29 cellular contexts compared by ENCODE assay signal in the genomic region with DNA sequence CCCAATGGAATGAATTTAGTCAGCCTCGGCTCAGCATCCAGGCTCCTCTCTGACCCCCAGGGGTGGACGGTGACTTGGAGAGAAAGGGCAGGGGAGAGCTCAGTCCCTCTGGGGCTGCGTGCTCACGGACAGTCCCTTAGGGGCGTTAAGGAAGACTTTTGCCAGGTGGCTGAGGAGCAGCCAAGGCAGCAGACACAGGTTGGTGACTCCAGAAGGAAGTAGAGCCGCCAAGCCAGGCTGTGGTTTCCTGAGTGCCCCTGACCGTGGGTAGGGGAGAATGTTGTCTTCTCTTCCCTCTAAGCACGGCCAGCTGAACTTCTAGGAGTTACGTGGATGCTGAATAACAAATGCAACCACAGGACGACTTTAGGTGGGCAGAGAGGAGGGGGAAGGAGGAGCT.
A peak's percentile ranks its signal among the peaks of the same experiment; 100 is the strongest.
DNase-seq lines count a peak whose midpoint lies in the region; ATAC-seq and FAIRE-seq lines count a peak whose summit lies in the region.
"Had no signal": no experiment of that assay in that cellular context is flagged by ENCODE, and none has a peak within 500 bp of the region (broad histone marks: within the 10 kb centered on the region; RNA-seq: fewer than 3 reads in every experiment).

No MANE protein-coding gene starts in this region.

- H3K27ac Mint-ChIP-seq in activated CD4-positive, alpha-beta T cell treated with anti-CD3 and anti-CD28 coated beads for 36 hours: peak overlapping the region; percentile 37
- peak overlapping the region; percentile 44 for H3K27ac Mint-ChIP-seq in central memory CD8-positive, alpha-beta T cell (ENCODE audit: low read depth)
- H3K27ac Mint-ChIP-seq: mesothelial cell of epicardium had no signal

- no peak for DNase-seq in activated CD4-positive, alpha-beta T cell treated with anti-CD3 and anti-CD28 coated beads for 36 hours
- DNase-seq in activated CD4-positive, alpha-beta T cell treated with anti-CD3 and anti-CD28 coated beads, Interleukin-2, amount 50 U/mL, for 4 hours: no peak
- DNase-seq in KG1 (lab: John Stamatoyannopoulos, UW): peak; percentile 2
- DNase-seq in central memory CD8-positive, alpha-beta T cell (ENCODE audit: low spot score in 2 of 2): no peak
- DNase-seq in ureter (ENCODE audit: low spot score): no peak
- DNase-seq in small intestine: no peak
- DNase-seq: activated CD4-positive, alpha-beta T cell treated with anti-CD3 and anti-CD28 coated beads for 1 hour; activated effector memory CD4-positive, alpha-beta T cell treated with Interleukin-2 at 50 U/mL for 16 hours; adrenal gland; body of pancreas; Caco-2; DMS79 treated with DMSO at 0.1 percent for 48 hours; left ventricle myocardium superior; MM.1S; NCI-H1436; NCI-H2081 treated with DMSO at 0.1 percent for 48 hours; NCI-H226; NCI-H69; stimulated activated naive CD8-positive, alpha-beta T cell treated with anti-CD3 and anti-CD28 coated beads, Interleukin-15, Interleukin-2, amounts not matched to agents 100 U/mL and 50 U/mL, for 24 hours; SW 1271; testis had no signal

- peak overlapping the region; percentile 83 for H3K4me2 ChIP-seq in BLaER1
- H3K4me2 ChIP-seq: A549 had no signal

- H3K27ac ChIP-seq in BLaER1 (no peak overlapping the region), small intestine (ENCODE audit: low read depth in 1 of 2, low read length in 1 of 2) (no peak overlapping the region)
- H3K27ac ChIP-seq: A549, body of pancreas had no signal

- 59 to 83% (median 67%) methylated on average over 10 of the region's 10 CpGs for WGBS in small intestine, 3 donors

- no peak for ATAC-seq in activated CD4-positive, alpha-beta T cell treated with anti-CD3 and anti-CD28 coated beads for 36 hours
- ATAC-seq in central memory CD8-positive, alpha-beta T cell (replicated peaks; ENCODE audit: extremely low read depth, poor library complexity, severe bottlenecking): no peak
- ATAC-seq in HG02884 (IDR thresholded peaks at IDR 0.05; ENCODE audit: unreplicated experiment): no peak
- ATAC-seq: A549; body of pancreas; K562; left ventricle myocardium superior; stimulated activated naive CD8-positive, alpha-beta T cell treated with anti-CD3 and anti-CD28 coated beads, Interleukin-15, Interleukin-2, amounts not matched to agents 100 U/mL and 50 U/mL, for 24 hours had no signal

- intact Hi-C loops in activated CD4-positive, alpha-beta T cell treated with anti-CD3 and anti-CD28 coated beads for 36 hours (cut with DNase I, micrococcal nuclease): no loop called here

- H3K4me1 ChIP-seq in BLaER1 (peaks cover 70% of the 10 kb centered on the region), small intestine (ENCODE audit: control insufficient read depth in 2 of 2, insufficient read depth in 1 of 2, low read depth in 1 of 2, low read length in 1 of 2) (no peaks in the 10 kb centered on the region)
- H3K4me1 ChIP-seq: adrenal gland, body of pancreas, Caco-2, HAP-1, vagina had no signal

- no peak overlapping the region for H3K4me3 Mint-ChIP-seq in activated CD4-positive, alpha-beta T cell treated with anti-CD3 and anti-CD28 coated beads for 36 hours
- H3K4me3 Mint-ChIP-seq in central memory CD8-positive, alpha-beta T cell: no peak overlapping the region
- H3K4me3 Mint-ChIP-seq: mesothelial cell of epicardium, nephron had no signal

- H3K9ac ChIP-seq in BLaER1: no peak overlapping the region

- no peaks in the 10 kb centered on the region for H3K27me3 Mint-ChIP-seq in activated CD4-positive, alpha-beta T cell treated with anti-CD3 and anti-CD28 coated beads for 36 hours
- H3K27me3 Mint-ChIP-seq in central memory CD8-positive, alpha-beta T cell: no peaks in the 10 kb centered on the region

- no peak for FAIRE-seq in small intestine (lab: Jason Lieb, UNC)
- FAIRE-seq: A549, K562 had no signal

- no peaks in the 10 kb centered on the region for H4K20me1 ChIP-seq in BLaER1

- H3K4me3 ChIP-seq in BLaER1 (no peak overlapping the region), small intestine (ENCODE audit: low read depth in 1 of 2, low read length in 2 of 2) (no peak overlapping the region)
- H3K4me3 ChIP-seq: A549, adrenal gland, body of pancreas, HAP-1, K562, testis, vagina had no signal

- H3K36me3 ChIP-seq in BLaER1 (no peaks in the 10 kb centered on the region), small intestine (ENCODE audit: control insufficient read depth in 2 of 2, insufficient read depth in 2 of 2, low read length in 2 of 2) (no peaks in the 10 kb centered on the region)
- H3K36me3 ChIP-seq: adrenal gland, HAP-1, vagina had no signal

- no peaks in the 10 kb centered on the region for H3K9me3 Mint-ChIP-seq in activated CD4-positive, alpha-beta T cell treated with anti-CD3 and anti-CD28 coated beads for 36 hours (ENCODE audit: low read depth)
- H3K9me3 Mint-ChIP-seq in central memory CD8-positive, alpha-beta T cell: no peaks in the 10 kb centered on the region

- H3K27me3 ChIP-seq in BLaER1 (no peaks in the 10 kb centered on the region), small intestine (ENCODE audit: control insufficient read depth in 2 of 2, insufficient read depth in 2 of 2, low read length in 2 of 2) (no peaks in the 10 kb centered on the region)
- H3K27me3 ChIP-seq: body of pancreas, testis, vagina had no signal

- POLR2A ChIA-PET in activated CD4-positive, alpha-beta T cell treated with anti-CD3 and anti-CD28 coated beads for 36 hours (lab: Charles Lee): no interaction called here

- H3K4me1 Mint-ChIP-seq in activated CD4-positive, alpha-beta T cell treated with anti-CD3 and anti-CD28 coated beads for 36 hours: peaks cover 53% of the 10 kb centered on the region
- peaks cover 11% of the 10 kb centered on the region for H3K4me1 Mint-ChIP-seq in central memory CD8-positive, alpha-beta T cell

- no peaks in the 10 kb centered on the region for H3K9me3 ChIP-seq in BLaER1
- no peaks in the 10 kb centered on the region for H3K9me3 ChIP-seq in small intestine (ENCODE audit: control insufficient read depth, low read depth)
- H3K9me3 ChIP-seq: A549, adrenal gland, body of pancreas, Caco-2, HAP-1, testis, vagina had no signal

- CTCF ChIA-PET in activated CD4-positive, alpha-beta T cell treated with anti-CD3 and anti-CD28 coated beads for 36 hours (lab: Charles Lee): interaction anchor here (1.0 kb wide), 2 partner anchors 9 to 109 kb away, joined by 3 to 5 read pairs; no protein-coding TSS in a partner anchor

- no peaks in the 10 kb centered on the region for H3K36me3 Mint-ChIP-seq in activated CD4-positive, alpha-beta T cell treated with anti-CD3 and anti-CD28 coated beads for 36 hours (ENCODE audit: low read depth)
- no peaks in the 10 kb centered on the region for H3K36me3 Mint-ChIP-seq in central memory CD8-positive, alpha-beta T cell (ENCODE audit: insufficient read depth)
- H3K36me3 Mint-ChIP-seq: mesothelial cell of epicardium had no signal
